8 cellular contexts compared by ENCODE assay signal in genomic region chr1:180533571-180533987, GRCh38. TPM values are rescaled to one million over a fixed set of nuclear protein-coding genes. Genes with fewer than 3 reads are reported as not detected.
A peak's percentile ranks its signal among the peaks of the same experiment; 100 is the strongest.
DNase-seq lines count a peak whose midpoint lies in the region; ATAC-seq and TF ChIP-seq lines count a peak whose summit lies in the region.

No MANE protein-coding gene starts in this region.

- POLR2A ChIA-PET in WTC11 (lab: Charles Lee): no interaction called here

- H3K27ac ChIP-seq in caudate nucleus (ENCODE audit: low read depth, low read length): no peak overlapping the region

- no peak overlapping the region for H3K27ac Mint-ChIP-seq in WTC11

- H3K4me3 Mint-ChIP-seq in WTC11: no peak overlapping the region

- DNase-seq in Daoy (ENCODE audit: low read depth): peak; percentile 71
- DNase-seq in NCI-H2227 (lab: John Stamatoyannopoulos, UW; ENCODE audit: unreplicated experiment): peak; percentile 90
- peak; percentile 76 for DNase-seq in WTC11 (ENCODE audit: low spot score)
- peak in 47 of 61 donors; percentile 0 to 64 (median 23) for DNase-seq in caudate nucleus (lab: John Stamatoyannopoulos, UW)
- peak; percentile 71 for DNase-seq in kidney tubule cell (ENCODE audit: low spot score)
- DNase-seq in stimulated activated CD4-positive, alpha-beta T cell treated with anti-CD3 and anti-CD28 coated beads, Interleukin-4, amount 100 ng/mL, for 48 hours (ENCODE audit: low read depth in 2 of 2): peak; percentile 53 to 67

- TF ChIP-seq CTCF in WTC11 (IDR thresholded peaks at IDR 0.05): peak; percentile 56; the same call in 1 of the 2 replicates

- CTCF ChIA-PET in WTC11 (lab: Charles Lee): interaction anchor here (1.0 to 1.5 kb wide), 2 partner anchors 18 to 348 kb away, joined by 3 to 4 read pairs; no protein-coding TSS in a partner anchor

- no peaks in the 10 kb centered on the region for H3K36me3 Mint-ChIP-seq in WTC11

- no peaks in the 10 kb centered on the region for H3K27me3 Mint-ChIP-seq in WTC11 (ENCODE audit: low read depth)

- no peaks in the 10 kb centered on the region for H3K9me3 Mint-ChIP-seq in WTC11

- peaks cover 10% of the 10 kb centered on the region; the same call in 1 of the 2 replicates for H3K4me1 Mint-ChIP-seq in WTC11

- ATAC-seq in HG02763 (IDR thresholded peaks at IDR 0.05; ENCODE audit: unreplicated experiment) (peak; percentile 56), WTC11 (peak; percentile 90), GM19395 (IDR thresholded peaks at IDR 0.05; ENCODE audit: unreplicated experiment) (no peak)

TF ChIP-seq in WTC11, 78 proteins besides CTCF, POLR2A, EP300 and RAD21:
- no peak for TF ChIP-seq GABPB1 (CRISPR knock-in tag; IDR thresholded peaks at IDR 0.05)
- no peak for TF ChIP-seq E2F1 (CRISPR knock-in tag; IDR thresholded peaks at IDR 0.05)
TF ChIP-seq in WTC11: peak in this region for 0.

RNA-seq across cellular contexts. Expression of gene OVAAL, which starts 25.2 kb away (rescaled TPM):
- 1.1 TPM in 1 of 2 replicates, not detected in the other for total RNA-seq in Daoy (2014; rRNA removed; shearing (Covaris generic))
- total RNA-seq in WTC11 (2021): not detected in 3 replicates

RNA-seq across cellular contexts. Expression of gene ACBD6, which starts 31.2 kb away (rescaled TPM):
- 58.7 and 71.8 TPM in 2 replicates for total RNA-seq in Daoy (2014; rRNA removed; shearing (Covaris generic))
- total RNA-seq in WTC11 (2021): 49.9 to 53.5 TPM (median 51.9 TPM) in 3 replicates

Comparison
In these comparisons a context has a peak if more than half of its experiments do, and no peak if none do; other contexts are left out.
1. DNase-seq: peak in every context shown above with its lines; median percentile 90 in NCI-H2227; 76 in WTC11; 71 in Daoy; 71 in kidney tubule cell; 60 in stimulated activated CD4-positive, alpha-beta T cell treated with anti-CD3 and anti-CD28 coated beads, Interleukin-4, amount 100 ng/mL, for 48 hours; 23 in caudate nucleus.